In the genomic region with DNA sequence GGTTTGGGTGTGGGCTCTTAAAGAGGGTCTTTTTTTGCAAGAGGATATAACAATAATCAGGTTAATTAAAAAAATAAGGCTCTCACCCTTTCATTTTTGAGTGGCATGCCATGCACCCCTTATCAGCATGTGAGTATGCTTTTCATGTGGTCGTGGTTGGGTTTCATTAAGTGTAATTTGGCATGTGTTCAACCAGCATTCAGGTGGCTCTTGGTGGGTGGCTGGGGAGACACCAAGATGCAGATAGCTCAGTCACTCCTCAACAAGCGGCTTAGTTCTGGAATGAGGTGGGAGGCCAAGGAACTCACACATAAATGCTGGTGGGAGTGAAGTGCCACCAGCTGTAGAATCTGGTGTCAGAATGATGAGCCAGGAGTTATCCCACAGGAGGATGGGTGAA, we compare ENCODE assay signal across 1 cellular context.
TF ChIP-seq lines count a peak whose summit lies in the region.

No MANE protein-coding gene starts in this region.

TF ChIP-seq in GM12878, 131 proteins besides CTCF, POLR2A, EP300 and RAD21 (continued from another document):
- TF ChIP-seq BACH1 (IDR thresholded peaks at IDR 0.05; ENCODE audit: borderline replicate concordance) (no peak), BCL11A (IDR thresholded peaks at IDR 0.05; ENCODE audit: low read depth, low read length) (0 out of 2 replicates have a peak, but pooled peaks have one; percentile 14), NBN (IDR thresholded peaks at IDR 0.05) (no peak), TCF7 (IDR thresholded peaks at IDR 0.05; ENCODE audit: borderline replicate concordance) (peak; percentile 83), TCF12 (IDR thresholded peaks at IDR 0.05; ENCODE audit: low read depth, low read length) (0 out of 2 replicates have a peak, but pooled peaks have one; percentile 20), KDM1A (IDR thresholded peaks at IDR 0.05; ENCODE audit: borderline replicate concordance) (no peak), ZZZ3 (IDR thresholded peaks at IDR 0.05; ENCODE audit: control insufficient read depth, insufficient read length, low read depth) (no peak), RUNX3 (IDR thresholded peaks at IDR 0.05; ENCODE audit: low read length) (peak; percentile 83), CREB1 (IDR thresholded peaks at IDR 0.05; ENCODE audit: low read depth) (no peak), MYC (IDR thresholded peaks at IDR 0.05; ENCODE audit: insufficient read depth, insufficient read length, insufficient replicate concordance, low read length, severe bottlenecking) (no peak), SUZ12 (IDR thresholded peaks at IDR 0.05; ENCODE audit: unreplicated experiment) (no peak), SMC3 (IDR thresholded peaks at IDR 0.05; ENCODE audit: borderline replicate concordance, low read length) (no peak), ZNF207 (IDR thresholded peaks at IDR 0.05; ENCODE audit: borderline replicate concordance) (no peak), BRCA1 (IDR thresholded peaks at IDR 0.05; ENCODE audit: low read depth, low read length) (no peak), JUND (IDR thresholded peaks at IDR 0.05; ENCODE audit: low read depth, low read length) (no peak), ZSCAN29 (IDR thresholded peaks at IDR 0.05) (no peak), ETV6 (conservative IDR thresholded peaks at IDR 0.05 in 1 of 2, IDR thresholded peaks at IDR 0.05 in 1 of 2; ENCODE audit: borderline replicate concordance in 1 of 2, low read depth in 1 of 2) (no peak), STAT3 (IDR thresholded peaks at IDR 0.05; ENCODE audit: low read depth, low read length) (no peak)
- TF ChIP-seq, protein P1, sequence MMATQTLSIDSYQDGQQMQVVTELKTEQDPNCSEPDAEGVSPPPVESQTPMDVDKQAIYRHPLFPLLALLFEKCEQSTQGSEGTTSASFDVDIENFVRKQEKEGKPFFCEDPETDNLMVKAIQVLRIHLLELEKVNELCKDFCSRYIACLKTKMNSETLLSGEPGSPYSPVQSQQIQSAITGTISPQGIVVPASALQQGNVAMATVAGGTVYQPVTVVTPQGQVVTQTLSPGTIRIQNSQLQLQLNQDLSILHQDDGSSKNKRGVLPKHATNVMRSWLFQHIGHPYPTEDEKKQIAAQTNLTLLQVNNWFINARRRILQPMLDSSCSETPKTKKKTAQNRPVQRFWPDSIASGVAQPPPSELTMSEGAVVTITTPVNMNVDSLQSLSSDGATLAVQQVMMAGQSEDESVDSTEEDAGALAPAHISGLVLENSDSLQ (IDR thresholded peaks at IDR 0.05), result peak; percentile 87
- TF ChIP-seq, protein P2, sequence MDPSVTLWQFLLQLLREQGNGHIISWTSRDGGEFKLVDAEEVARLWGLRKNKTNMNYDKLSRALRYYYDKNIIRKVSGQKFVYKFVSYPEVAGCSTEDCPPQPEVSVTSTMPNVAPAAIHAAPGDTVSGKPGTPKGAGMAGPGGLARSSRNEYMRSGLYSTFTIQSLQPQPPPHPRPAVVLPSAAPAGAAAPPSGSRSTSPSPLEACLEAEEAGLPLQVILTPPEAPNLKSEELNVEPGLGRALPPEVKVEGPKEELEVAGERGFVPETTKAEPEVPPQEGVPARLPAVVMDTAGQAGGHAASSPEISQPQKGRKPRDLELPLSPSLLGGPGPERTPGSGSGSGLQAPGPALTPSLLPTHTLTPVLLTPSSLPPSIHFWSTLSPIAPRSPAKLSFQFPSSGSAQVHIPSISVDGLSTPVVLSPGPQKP (IDR thresholded peaks at IDR 0.05; ENCODE audit: low read depth, low read length), result no peak
- TF ChIP-seq, protein P3, sequence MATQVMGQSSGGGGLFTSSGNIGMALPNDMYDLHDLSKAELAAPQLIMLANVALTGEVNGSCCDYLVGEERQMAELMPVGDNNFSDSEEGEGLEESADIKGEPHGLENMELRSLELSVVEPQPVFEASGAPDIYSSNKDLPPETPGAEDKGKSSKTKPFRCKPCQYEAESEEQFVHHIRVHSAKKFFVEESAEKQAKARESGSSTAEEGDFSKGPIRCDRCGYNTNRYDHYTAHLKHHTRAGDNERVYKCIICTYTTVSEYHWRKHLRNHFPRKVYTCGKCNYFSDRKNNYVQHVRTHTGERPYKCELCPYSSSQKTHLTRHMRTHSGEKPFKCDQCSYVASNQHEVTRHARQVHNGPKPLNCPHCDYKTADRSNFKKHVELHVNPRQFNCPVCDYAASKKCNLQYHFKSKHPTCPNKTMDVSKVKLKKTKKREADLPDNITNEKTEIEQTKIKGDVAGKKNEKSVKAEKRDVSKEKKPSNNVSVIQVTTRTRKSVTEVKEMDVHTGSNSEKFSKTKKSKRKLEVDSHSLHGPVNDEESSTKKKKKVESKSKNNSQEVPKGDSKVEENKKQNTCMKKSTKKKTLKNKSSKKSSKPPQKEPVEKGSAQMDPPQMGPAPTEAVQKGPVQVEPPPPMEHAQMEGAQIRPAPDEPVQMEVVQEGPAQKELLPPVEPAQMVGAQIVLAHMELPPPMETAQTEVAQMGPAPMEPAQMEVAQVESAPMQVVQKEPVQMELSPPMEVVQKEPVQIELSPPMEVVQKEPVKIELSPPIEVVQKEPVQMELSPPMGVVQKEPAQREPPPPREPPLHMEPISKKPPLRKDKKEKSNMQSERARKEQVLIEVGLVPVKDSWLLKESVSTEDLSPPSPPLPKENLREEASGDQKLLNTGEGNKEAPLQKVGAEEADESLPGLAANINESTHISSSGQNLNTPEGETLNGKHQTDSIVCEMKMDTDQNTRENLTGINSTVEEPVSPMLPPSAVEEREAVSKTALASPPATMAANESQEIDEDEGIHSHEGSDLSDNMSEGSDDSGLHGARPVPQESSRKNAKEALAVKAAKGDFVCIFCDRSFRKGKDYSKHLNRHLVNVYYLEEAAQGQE (IDR thresholded peaks at IDR 0.05; ENCODE audit: low read depth, low read length), result no peak
- TF ChIP-seq, protein P4, sequence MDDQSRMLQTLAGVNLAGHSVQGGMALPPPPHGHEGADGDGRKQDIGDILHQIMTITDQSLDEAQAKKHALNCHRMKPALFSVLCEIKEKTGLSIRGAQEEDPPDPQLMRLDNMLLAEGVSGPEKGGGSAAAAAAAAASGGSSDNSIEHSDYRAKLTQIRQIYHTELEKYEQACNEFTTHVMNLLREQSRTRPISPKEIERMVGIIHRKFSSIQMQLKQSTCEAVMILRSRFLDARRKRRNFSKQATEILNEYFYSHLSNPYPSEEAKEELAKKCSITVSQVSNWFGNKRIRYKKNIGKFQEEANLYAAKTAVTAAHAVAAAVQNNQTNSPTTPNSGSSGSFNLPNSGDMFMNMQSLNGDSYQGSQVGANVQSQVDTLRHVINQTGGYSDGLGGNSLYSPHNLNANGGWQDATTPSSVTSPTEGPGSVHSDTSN (IDR thresholded peaks at IDR 0.05; ENCODE audit: insufficient replicate concordance, low read depth, low read length), result no peak
- TF ChIP-seq, protein P5, sequence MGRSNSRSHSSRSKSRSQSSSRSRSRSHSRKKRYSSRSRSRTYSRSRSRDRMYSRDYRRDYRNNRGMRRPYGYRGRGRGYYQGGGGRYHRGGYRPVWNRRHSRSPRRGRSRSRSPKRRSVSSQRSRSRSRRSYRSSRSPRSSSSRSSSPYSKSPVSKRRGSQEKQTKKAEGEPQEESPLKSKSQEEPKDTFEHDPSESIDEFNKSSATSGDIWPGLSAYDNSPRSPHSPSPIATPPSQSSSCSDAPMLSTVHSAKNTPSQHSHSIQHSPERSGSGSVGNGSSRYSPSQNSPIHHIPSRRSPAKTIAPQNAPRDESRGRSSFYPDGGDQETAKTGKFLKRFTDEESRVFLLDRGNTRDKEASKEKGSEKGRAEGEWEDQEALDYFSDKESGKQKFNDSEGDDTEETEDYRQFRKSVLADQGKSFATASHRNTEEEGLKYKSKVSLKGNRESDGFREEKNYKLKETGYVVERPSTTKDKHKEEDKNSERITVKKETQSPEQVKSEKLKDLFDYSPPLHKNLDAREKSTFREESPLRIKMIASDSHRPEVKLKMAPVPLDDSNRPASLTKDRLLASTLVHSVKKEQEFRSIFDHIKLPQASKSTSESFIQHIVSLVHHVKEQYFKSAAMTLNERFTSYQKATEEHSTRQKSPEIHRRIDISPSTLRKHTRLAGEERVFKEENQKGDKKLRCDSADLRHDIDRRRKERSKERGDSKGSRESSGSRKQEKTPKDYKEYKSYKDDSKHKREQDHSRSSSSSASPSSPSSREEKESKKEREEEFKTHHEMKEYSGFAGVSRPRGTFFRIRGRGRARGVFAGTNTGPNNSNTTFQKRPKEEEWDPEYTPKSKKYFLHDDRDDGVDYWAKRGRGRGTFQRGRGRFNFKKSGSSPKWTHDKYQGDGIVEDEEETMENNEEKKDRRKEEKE (IDR thresholded peaks at IDR 0.05), result no peak
- TF ChIP-seq, protein P6, sequence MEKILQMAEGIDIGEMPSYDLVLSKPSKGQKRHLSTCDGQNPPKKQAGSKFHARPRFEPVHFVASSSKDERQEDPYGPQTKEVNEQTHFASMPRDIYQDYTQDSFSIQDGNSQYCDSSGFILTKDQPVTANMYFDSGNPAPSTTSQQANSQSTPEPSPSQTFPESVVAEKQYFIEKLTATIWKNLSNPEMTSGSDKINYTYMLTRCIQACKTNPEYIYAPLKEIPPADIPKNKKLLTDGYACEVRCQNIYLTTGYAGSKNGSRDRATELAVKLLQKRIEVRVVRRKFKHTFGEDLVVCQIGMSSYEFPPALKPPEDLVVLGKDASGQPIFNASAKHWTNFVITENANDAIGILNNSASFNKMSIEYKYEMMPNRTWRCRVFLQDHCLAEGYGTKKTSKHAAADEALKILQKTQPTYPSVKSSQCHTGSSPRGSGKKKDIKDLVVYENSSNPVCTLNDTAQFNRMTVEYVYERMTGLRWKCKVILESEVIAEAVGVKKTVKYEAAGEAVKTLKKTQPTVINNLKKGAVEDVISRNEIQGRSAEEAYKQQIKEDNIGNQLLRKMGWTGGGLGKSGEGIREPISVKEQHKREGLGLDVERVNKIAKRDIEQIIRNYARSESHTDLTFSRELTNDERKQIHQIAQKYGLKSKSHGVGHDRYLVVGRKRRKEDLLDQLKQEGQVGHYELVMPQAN (conservative IDR thresholded peaks at IDR 0.05), result no peak
- TF ChIP-seq, protein P7, sequence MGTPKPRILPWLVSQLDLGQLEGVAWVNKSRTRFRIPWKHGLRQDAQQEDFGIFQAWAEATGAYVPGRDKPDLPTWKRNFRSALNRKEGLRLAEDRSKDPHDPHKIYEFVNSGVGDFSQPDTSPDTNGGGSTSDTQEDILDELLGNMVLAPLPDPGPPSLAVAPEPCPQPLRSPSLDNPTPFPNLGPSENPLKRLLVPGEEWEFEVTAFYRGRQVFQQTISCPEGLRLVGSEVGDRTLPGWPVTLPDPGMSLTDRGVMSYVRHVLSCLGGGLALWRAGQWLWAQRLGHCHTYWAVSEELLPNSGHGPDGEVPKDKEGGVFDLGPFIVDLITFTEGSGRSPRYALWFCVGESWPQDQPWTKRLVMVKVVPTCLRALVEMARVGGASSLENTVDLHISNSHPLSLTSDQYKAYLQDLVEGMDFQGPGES (IDR thresholded peaks at IDR 0.05), result no peak
